16 cellular contexts compared by ENCODE assay signal in genomic region chr1:21020151-21020550, GRCh38.
A peak's percentile ranks its signal among the peaks of the same experiment; 100 is the strongest.
DNase-seq lines count a peak whose midpoint lies in the region; ATAC-seq lines count a peak whose summit lies in the region.
"Had no signal": no experiment of that assay in that cellular context is flagged by ENCODE, and none has a peak within 500 bp of the region (broad histone marks: within the 10 kb centered on the region; RNA-seq: fewer than 3 reads in every experiment).

No MANE protein-coding gene starts in this region.

- H3K36me3 ChIP-seq in naive thymus-derived CD4-positive, alpha-beta T cell (ENCODE audit: control insufficient read depth in 2 of 3, insufficient read depth in 3 of 3, low read length in 3 of 3) = no peaks in the 10 kb centered on the region
- H3K36me3 ChIP-seq: Peyer's patch had no signal

- POLR2A ChIA-PET in naive thymus-derived CD4-positive, alpha-beta T cell (lab: Charles Lee) = no interaction called here

- no peak overlapping the region for H3K27ac ChIP-seq in naive thymus-derived CD4-positive, alpha-beta T cell (ENCODE audit: low read depth, low read length)
- H3K27ac ChIP-seq: Peyer's patch had no signal

- H3K9me3 Mint-ChIP-seq in natural killer cell treated with Interleukin-12 subunit alpha and Interleukin-12 subunit beta and Interleukin-15 and Interleukin-18, amount 100 ng/mL, for 72 hours = no peaks in the 10 kb centered on the region
- peaks cover 0 to 3% (median 0%) of the 10 kb centered on the region in 11 donors for H3K9me3 Mint-ChIP-seq in naive thymus-derived CD4-positive, alpha-beta T cell

- DNase-seq in amniotic epithelial cell (ENCODE audit: low read depth) (peak; percentile 42), glomerular visceral epithelial cell (ENCODE audit: extremely low spot score) (peak; percentile 18), NCI-H748 treated with DMSO at 0.1 percent for 48 hours (lab: John Stamatoyannopoulos, UW) (no peak), hepatic stellate cell (ENCODE audit: low spot score) (no peak), head of caudate nucleus (no peak)
- no peak for DNase-seq in natural killer cell treated with Interleukin-12 subunit alpha and Interleukin-12 subunit beta and Interleukin-15 and Interleukin-18, amount 100 ng/mL, for 72 hours (ENCODE audit: low spot score)
- DNase-seq in naive thymus-derived CD4-positive, alpha-beta T cell = no peak
- DNase-seq: C1 segment of cervical spinal cord, DMS 273 treated with DMSO at 0.1 percent for 48 hours, Karpas-422, NCI-H1417, NCI-H2029, NCI-H2171 treated with DMSO at 0.1 percent for 48 hours, NCI-H510A, Peyer's patch, Right ventricle myocardium superior had no signal

- no peaks in the 10 kb centered on the region for H3K27me3 Mint-ChIP-seq in natural killer cell treated with Interleukin-12 subunit alpha and Interleukin-12 subunit beta and Interleukin-15 and Interleukin-18, amount 100 ng/mL, for 72 hours
- no peaks in the 10 kb centered on the region for H3K27me3 Mint-ChIP-seq in naive thymus-derived CD4-positive, alpha-beta T cell

- H3K36me3 Mint-ChIP-seq in natural killer cell treated with Interleukin-12 subunit alpha and Interleukin-12 subunit beta and Interleukin-15 and Interleukin-18, amount 100 ng/mL, for 72 hours = peaks cover 3% of the 10 kb centered on the region
- H3K36me3 Mint-ChIP-seq in naive thymus-derived CD4-positive, alpha-beta T cell = peaks cover 0 to 27% (median 13%) of the 10 kb centered on the region in 5 donors

- intact Hi-C loops in naive thymus-derived CD4-positive, alpha-beta T cell (cut with micrococcal nuclease) = loop anchor here in 1 of 2 donors (5.0 kb wide), 1 partner anchor 233 kb away; the partner anchor contains the start of gene HP1BP3
- intact Hi-C loops in head of caudate nucleus (cut with DNase I) = no loop called here

- CTCF ChIA-PET in naive thymus-derived CD4-positive, alpha-beta T cell (lab: Charles Lee) = interaction anchor here (0.7 to 1.1 kb wide), 2 partner anchors 42 to 175 kb away, joined by 3 to 4 read pairs; no protein-coding TSS in a partner anchor

- peaks cover 37 to 39% of the 10 kb centered on the region in 2 donors for H3K4me1 Mint-ChIP-seq in natural killer cell treated with Interleukin-12 subunit alpha and Interleukin-12 subunit beta and Interleukin-15 and Interleukin-18, amount 100 ng/mL, for 72 hours (ENCODE audit: low read depth in 2 of 2)
- peaks cover 8 to 35% (median 13%) of the 10 kb centered on the region in 7 donors for H3K4me1 Mint-ChIP-seq in naive thymus-derived CD4-positive, alpha-beta T cell

- H3K27me3 ChIP-seq in naive thymus-derived CD4-positive, alpha-beta T cell (ENCODE audit: control insufficient read depth in 2 of 2, insufficient read depth in 2 of 2, low read length in 2 of 2) = no peaks in the 10 kb centered on the region
- H3K27me3 ChIP-seq: Peyer's patch had no signal

- peaks cover 5 to 11% of the 10 kb centered on the region in 2 donors for H3K4me1 ChIP-seq in naive thymus-derived CD4-positive, alpha-beta T cell (ENCODE audit: control insufficient read depth in 2 of 2, insufficient read depth in 2 of 2, low read length in 2 of 2)

- ATAC-seq in natural killer cell treated with Interleukin-12 subunit alpha and Interleukin-12 subunit beta and Interleukin-15 and Interleukin-18, amount 100 ng/mL, for 72 hours = peak in 1 of 2 donors; percentile 57
- ATAC-seq in naive thymus-derived CD4-positive, alpha-beta T cell = no peak

- no peak overlapping the region for H3K4me3 ChIP-seq in naive thymus-derived CD4-positive, alpha-beta T cell (ENCODE audit: low read length)
- H3K4me3 ChIP-seq: Peyer's patch had no signal

- peak overlapping the region; percentile 34 for H3K4me3 Mint-ChIP-seq in natural killer cell treated with Interleukin-12 subunit alpha and Interleukin-12 subunit beta and Interleukin-15 and Interleukin-18, amount 100 ng/mL, for 72 hours
- no peak overlapping the region for H3K4me3 Mint-ChIP-seq in naive thymus-derived CD4-positive, alpha-beta T cell

- peak overlapping the region in 1 of 2 donors; percentile 50 for H3K27ac Mint-ChIP-seq in natural killer cell treated with Interleukin-12 subunit alpha and Interleukin-12 subunit beta and Interleukin-15 and Interleukin-18, amount 100 ng/mL, for 72 hours
- H3K27ac Mint-ChIP-seq in naive thymus-derived CD4-positive, alpha-beta T cell = no peak overlapping the region

- no peaks in the 10 kb centered on the region for H3K9me3 ChIP-seq in naive thymus-derived CD4-positive, alpha-beta T cell (ENCODE audit: control insufficient read depth in 2 of 3, low read length in 3 of 3)
- H3K9me3 ChIP-seq: Peyer's patch had no signal

Comparison
In these comparisons a context has a peak if more than half of its experiments do, and no peak if none do; other contexts are left out.
1. DNase-seq: peak in amniotic epithelial cell (single experiment) and glomerular visceral epithelial cell (single experiment); none in natural killer cell treated with Interleukin-12 subunit alpha and Interleukin-12 subunit beta and Interleukin-15 and Interleukin-18, amount 100 ng/mL, for 72 hours (single experiment), NCI-H748 treated with DMSO at 0.1 percent for 48 hours (single experiment), hepatic stellate cell (single experiment), naive thymus-derived CD4-positive, alpha-beta T cell (0 of 9) and head of caudate nucleus (0 of 42).